Comparison of ENCODE assay signal across 8 cellular contexts in genomic region chr2:98649135-98649991, GRCh38. TPM values are rescaled to one million over a fixed set of nuclear protein-coding genes. Genes with fewer than 3 reads are reported as not detected.
DNase-seq lines count a peak whose midpoint lies in the region; ATAC-seq and TF ChIP-seq lines count a peak whose summit lies in the region.

No MANE protein-coding gene starts in this region.

- no peaks in the 10 kb centered on the region for H3K36me3 ChIP-seq in GM06990 (ENCODE audit: control insufficient read depth, insufficient read depth, low read length)

- intact Hi-C loops in left colon (cut with DNase I, micrococcal nuclease), result loop anchor here in 1 of 2 donors (2.0 to 5.0 kb wide), 2 partner anchors 187 to 418 kb away; no protein-coding TSS in a partner anchor

- DNase-seq in GM06990 (ENCODE audit: extremely low read depth, insufficient read length), result peak; percentile 43
- DNase-seq in NCI-H460 (ENCODE audit: extremely low read depth, low read depth), result peak; percentile 76
- peak; percentile 49 to 75 (median 60) for DNase-seq in activated CD4-positive, CD25-positive, alpha-beta regulatory T cell (lab: John Stamatoyannopoulos, UW)
- DNase-seq in central memory CD4-positive, alpha-beta T cell, result peak; percentile 77
- DNase-seq in left colon, result peak; percentile 70 to 85
- DNase-seq in stimulated activated CD4-positive, alpha-beta T cell treated with anti-CD3 and anti-CD28 coated beads, Interleukin-4, amount 100 ng/mL, for 1 hour, result peak; percentile 68

- ATAC-seq in HG03280 (IDR thresholded peaks at IDR 0.05; ENCODE audit: unreplicated experiment) (peak; percentile 59), left colon (peak; percentile 89), HG02884 (IDR thresholded peaks at IDR 0.05; ENCODE audit: unreplicated experiment) (no peak)

- peak; percentile 99 for TF ChIP-seq CTCF in GM06990 (IDR thresholded peaks at IDR 0.05; ENCODE audit: insufficient read depth, low read length, poor library complexity, severe bottlenecking)

- H3K27me3 ChIP-seq in GM06990 (replicated peaks; ENCODE audit: control insufficient read depth, insufficient read depth, low read length), result no peaks in the 10 kb centered on the region

- H3K4me3 ChIP-seq in GM06990 (replicated peaks; ENCODE audit: low read depth, low read length), result no peak overlapping the region

RNA-seq across cellular contexts. Expression of gene UNC50, which starts 41.0 kb away (rescaled TPM):
- total RNA-seq in NCI-H460 (2014; rRNA removed; shearing (Covaris generic)), result 75.2 and 76.0 TPM in 2 replicates
- 44.2 and 52.2 TPM in 2 replicates for polyA plus RNA-seq in NCI-H460 (2014; cell fraction: nucleus; rRNA removed)
- total RNA-seq in left colon, result 10 to 100 TPM; 33.0 to 36.5 TPM

RNA-seq across cellular contexts. Expression of gene COA5, which starts 41.1 kb away (rescaled TPM):
- total RNA-seq in NCI-H460 (2014; rRNA removed; shearing (Covaris generic)), result 47.7 and 49.3 TPM in 2 replicates
- 92.9 and 114 TPM in 2 replicates for polyA plus RNA-seq in NCI-H460 (2014; cell fraction: nucleus; rRNA removed)
- total RNA-seq in left colon, result 10 to 100 TPM; 20.3 to 23.6 TPM
